Comparison of ENCODE assay signal across 8 cellular contexts in the genomic region with DNA sequence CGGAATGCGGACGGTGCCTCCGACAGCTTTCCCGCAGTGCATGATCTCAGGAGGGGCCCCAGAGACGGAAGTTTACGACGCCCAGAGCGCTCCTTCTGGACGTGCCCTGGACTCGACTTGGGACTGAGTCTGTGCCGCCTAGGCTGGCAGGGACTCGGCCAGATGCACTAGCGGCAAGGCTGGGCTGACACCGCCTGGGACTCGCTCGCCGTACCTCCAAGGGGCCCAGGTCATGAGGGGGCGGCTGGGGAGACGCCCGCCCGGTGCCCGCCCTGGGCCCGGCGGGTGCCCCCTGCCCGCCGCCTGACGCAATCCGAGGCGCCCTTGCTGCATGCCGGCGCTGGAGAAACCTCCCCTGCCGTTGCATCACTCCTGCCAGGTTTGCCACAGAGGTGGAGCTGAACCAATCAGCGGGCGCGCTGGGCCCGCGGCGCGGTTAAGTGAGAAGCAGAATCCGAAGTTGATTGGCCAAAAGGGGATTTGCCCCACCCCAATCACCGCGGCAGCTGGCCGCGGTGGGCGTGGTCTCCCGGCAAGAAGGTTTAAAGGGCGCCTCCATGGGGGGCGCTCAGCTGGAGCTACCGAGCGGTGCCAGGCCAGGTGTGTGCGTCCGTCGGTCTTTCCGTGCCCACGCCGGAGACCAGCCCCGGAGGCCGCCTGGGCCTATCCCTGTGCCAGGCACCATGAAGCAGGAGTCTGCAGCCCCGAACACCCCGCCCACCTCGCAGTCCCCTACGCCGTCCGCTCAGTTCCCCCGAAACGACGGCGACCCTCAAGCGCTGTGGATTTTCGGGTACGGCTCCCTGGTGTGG. TPM values are rescaled to one million over a fixed set of nuclear protein-coding genes. Genes with fewer than 3 reads are reported as not detected.
DNase-seq lines count a peak whose midpoint lies in the region; ATAC-seq, FAIRE-seq and TF ChIP-seq lines count a peak whose summit lies in the region.

CHAC1 (plus strand) TSS at position 571 of the 812 bp plus-strand sequence; CDS start at position 684, 113 bp downstream.

- DNase-seq in NCI-H2107 (lab: John Stamatoyannopoulos, UW), result peak; percentile 77
- DNase-seq in UCSD-AML1 (lab: John Stamatoyannopoulos, UW; ENCODE audit: unreplicated experiment), result peak; percentile 97
- peak; percentile 93 for DNase-seq in brain microvascular endothelial cell

- in situ Hi-C loops in brain microvascular endothelial cell (cut with HindIII; ENCODE audit: low pct_ligation_motif_present, low sequenced_read_pairs), result no loop called here

- peaks cover 47 to 66% (median 57%) of the 10 kb centered on the region in 3 donors for H3K4me1 ChIP-seq in skeletal muscle tissue (ENCODE audit: control insufficient read depth in 3 of 3, insufficient read depth in 3 of 3, low read length in 3 of 3)

- H3K9me3 ChIP-seq in iPS-18c (ENCODE audit: control insufficient read depth, insufficient read depth, low read length), result peaks cover 2% of the 10 kb centered on the region
- no peaks in the 10 kb centered on the region for H3K9me3 ChIP-seq in skeletal muscle tissue (ENCODE audit: control insufficient read depth in 3 of 3, low read length in 3 of 3)

- peak; percentile 25 for TF ChIP-seq CTCF in brain microvascular endothelial cell (IDR thresholded peaks at IDR 0.05; ENCODE audit: low read depth, low read length, missing control alignments)

- H3K9ac ChIP-seq in skeletal muscle tissue (ENCODE audit: low read depth in 1 of 3, low read length in 3 of 3), result peak within 1 kb of the TSS; percentile 76 to 89 (median 81)

- peak; percentile 91 for FAIRE-seq in A204.1 (lab: Jason Lieb, UNC)

- H3K27ac ChIP-seq in brain microvascular endothelial cell (peak within 1 kb of the TSS; percentile 76), skeletal muscle tissue (ENCODE audit: low read depth, low read length) (peak within 1 kb of the TSS; percentile 31)

- H3K27me3 ChIP-seq in brain microvascular endothelial cell (replicated peaks) (no peaks in the 10 kb centered on the region), skeletal muscle tissue (ENCODE audit: control insufficient read depth in 3 of 3, insufficient read depth in 3 of 3, low read length in 3 of 3) (no peaks in the 10 kb centered on the region)

- no peaks in the 10 kb centered on the region for H3K36me3 ChIP-seq in brain microvascular endothelial cell (replicated peaks)
- no peaks in the 10 kb centered on the region for H3K36me3 ChIP-seq in skeletal muscle tissue (ENCODE audit: control insufficient read depth in 3 of 3, insufficient read depth in 3 of 3, low read length in 3 of 3)

- H3K4me3 ChIP-seq in brain microvascular endothelial cell (ENCODE audit: low read depth, low read length) (peak within 1 kb of the TSS; percentile 69), iPS-18c (ENCODE audit: insufficient read depth, low read depth, low read length) (peak within 1 kb of the TSS; percentile 89), skeletal muscle tissue (ENCODE audit: low read length in 3 of 3) (peak within 1 kb of the TSS; percentile 78 to 89 (median 87))

- ATAC-seq in GM18520 (IDR thresholded peaks at IDR 0.05; ENCODE audit: unreplicated experiment) (peak; percentile 96), HG03060 (IDR thresholded peaks at IDR 0.05; ENCODE audit: low read depth, unreplicated experiment) (peak; percentile 76)

RNA-seq across cellular contexts. Expression of gene CHAC1, which starts in this region (rescaled TPM):
- total RNA-seq in skeletal muscle tissue, result 0.52 TPM

Comparison
In these comparisons a context has a peak if more than half of its experiments do, and no peak if none do; other contexts are left out.
1. Peak in every context shown above with its lines: DNase-seq, ATAC-seq, H3K4me3 ChIP-seq and H3K27ac ChIP-seq.